22 cellular contexts compared by ENCODE assay signal in genomic region chr2:36781907-36782635, GRCh38.
DNase-seq lines count a peak whose midpoint lies in the region; ATAC-seq, FAIRE-seq and TF ChIP-seq lines count a peak whose summit lies in the region.
"Had no signal": no experiment of that assay in that cellular context is flagged by ENCODE, and none has a peak within 500 bp of the region (broad histone marks: within the 10 kb centered on the region; RNA-seq: fewer than 3 reads in every experiment).

No MANE protein-coding gene starts in this region.

- H3K9me2 ChIP-seq in GM23248 (ENCODE audit: insufficient read depth): no peaks in the 10 kb centered on the region

- H3K36me3 Mint-ChIP-seq in stimulated activated effector memory CD8-positive, alpha-beta T cell treated with anti-CD3 and anti-CD28 coated beads, Interleukin-12 subunit alpha, Interleukin-12 subunit beta, amount 100 ng/mL, for 72 hours: no peaks in the 10 kb centered on the region
- H3K36me3 Mint-ChIP-seq: activated CD8-positive, alpha-beta memory T cell treated with anti-CD3 and anti-CD28 coated beads, Interleukin-2, amount 10 ng/mL, durations not matched to agents 7 days and 5 days; activated naive CD8-positive, alpha-beta T cell had no signal

- H3K9me3 ChIP-seq in GM23248 (ENCODE audit: low read depth) (no peaks in the 10 kb centered on the region), H1 (ENCODE audit: insufficient read depth in 2 of 2, low read depth in 1 of 2, low read length in 1 of 2) (no peaks in the 10 kb centered on the region), neuronal stem cell (replicated peaks in 1 of 2; ENCODE audit: control insufficient read depth in 2 of 2, insufficient read depth in 1 of 2, low read depth in 1 of 2, low read length in 2 of 2) (no peaks in the 10 kb centered on the region)
- H3K9me3 ChIP-seq: heart right ventricle, thyroid gland had no signal

- H3K27ac ChIP-seq in GM23248 (no peak overlapping the region), H1 (ENCODE audit: low read depth, low read length) (no peak overlapping the region; the same call in 1 of the 2 replicates), neuronal stem cell (replicated peaks; ENCODE audit: low read length) (no peak overlapping the region)
- H3K27ac ChIP-seq: thyroid gland had no signal

- H3K18ac ChIP-seq in H1 (ENCODE audit: extremely low read depth, low read length) (no peak overlapping the region), neuronal stem cell (ENCODE audit: low read length) (no peak overlapping the region)

- H2BK12ac ChIP-seq in H1 (ENCODE audit: low read depth, low read length): peak overlapping the region; percentile 77
- no peak overlapping the region for H2BK12ac ChIP-seq in neuronal stem cell (ENCODE audit: low read length)

- H3K9ac ChIP-seq in GM23248 (no peak overlapping the region), H1 (replicated peaks in 1 of 4; ENCODE audit: extremely low read depth in 1 of 4, low read depth in 3 of 4, low read length in 3 of 4) (no peak overlapping the region), neuronal stem cell (ENCODE audit: low read depth, low read length, poor library complexity) (no peak overlapping the region)

- no peak overlapping the region for H3K23ac ChIP-seq in H1 (ENCODE audit: insufficient read length)
- no peak overlapping the region for H3K23ac ChIP-seq in neuronal stem cell (ENCODE audit: low read depth, low read length, poor library complexity)

- H4K20me1 ChIP-seq in GM23248 (ENCODE audit: insufficient read depth): no peaks in the 10 kb centered on the region
- no peaks in the 10 kb centered on the region for H4K20me1 ChIP-seq in H1 (replicated peaks in 1 of 2; ENCODE audit: control insufficient read depth in 1 of 2, insufficient read depth in 2 of 2, low read length in 2 of 2)

- H3K27ac Mint-ChIP-seq in stimulated activated effector memory CD8-positive, alpha-beta T cell treated with anti-CD3 and anti-CD28 coated beads, Interleukin-12 subunit alpha, Interleukin-12 subunit beta, amount 100 ng/mL, for 72 hours: no peak overlapping the region
- H3K27ac Mint-ChIP-seq: activated CD8-positive, alpha-beta memory T cell treated with anti-CD3 and anti-CD28 coated beads, Interleukin-2, amount 10 ng/mL, durations not matched to agents 7 days and 5 days; activated naive CD8-positive, alpha-beta T cell; activated T-helper 1 cell treated with anti-CD3 and anti-CD28 coated beads, Interleukin-12 subunit alpha, Interleukin-12 subunit beta, Interleukin-2, Interleukin-4 antibody, amounts not matched to agents 30 ng/mL and 10 ng/mL and 1 ng/mL, durations not matched to agents 14 hours and 24 hours and 36 hours had no signal

- no peaks in the 10 kb centered on the region for H3K23me2 ChIP-seq in H1 (ENCODE audit: low read depth, low read length)

- no peak overlapping the region for H4K5ac ChIP-seq in H1 (ENCODE audit: insufficient read length, low read depth, low read length)

- H4K8ac ChIP-seq in H1 (ENCODE audit: extremely low read depth, insufficient read depth, low read length) (no peak overlapping the region), neuronal stem cell (ENCODE audit: low read depth, low read length) (no peak overlapping the region)

- H2BK5ac ChIP-seq in H1 (ENCODE audit: low read depth, low read length): no peak overlapping the region; the same call in 1 of the 2 replicates
- H2BK5ac ChIP-seq in neuronal stem cell (ENCODE audit: low read length): no peak overlapping the region

- no peak for FAIRE-seq in H1 (lab: Jason Lieb, UNC)
- FAIRE-seq: colon, HTR-8/SVneo had no signal

- H3K79me1 ChIP-seq in H1 (ENCODE audit: low read depth, low read length) (no peaks in the 10 kb centered on the region), neuronal stem cell (ENCODE audit: low read depth, low read length) (no peaks in the 10 kb centered on the region)

- WGBS in GM23248 (ENCODE audit: low coverage in 1 of 2, low lambda C conversion rate in 2 of 2, missing lambda C conversion rate in 2 of 2), 2 experiments: 62 to 68% methylated on average over 19 of the region's 19 CpGs
- WGBS in H1 (ENCODE audit: extremely low coverage in 1 of 2, insufficient coverage in 1 of 2, insufficient read length in 1 of 2, insufficient replicate concordance in 2 of 2, low coverage in 1 of 2, low lambda C conversion rate in 2 of 2, missing lambda C conversion rate in 1 of 2), 2 experiments: 87% methylated on average over 18 of the region's 19 CpGs; no CpG with 5 or more reads in 1 of the 2 experiments
- no CpG with 5 or more reads among the region's 19 CpGs for whole genome bisulfite sequencing in neuronal stem cell (ENCODE audit: extremely low coverage in 2 of 2, insufficient read length in 2 of 2, insufficient replicate concordance in 1 of 2), 2 donors

- no peak overlapping the region for H3K4me3 Mint-ChIP-seq in stimulated activated effector memory CD8-positive, alpha-beta T cell treated with anti-CD3 and anti-CD28 coated beads, Interleukin-12 subunit alpha, Interleukin-12 subunit beta, amount 100 ng/mL, for 72 hours
- H3K4me3 Mint-ChIP-seq: activated CD8-positive, alpha-beta memory T cell treated with anti-CD3 and anti-CD28 coated beads, Interleukin-2, amount 10 ng/mL, durations not matched to agents 7 days and 5 days; activated naive CD8-positive, alpha-beta T cell; activated T-helper 1 cell treated with anti-CD3 and anti-CD28 coated beads, Interleukin-12 subunit alpha, Interleukin-12 subunit beta, Interleukin-2, Interleukin-4 antibody, amounts not matched to agents 30 ng/mL and 10 ng/mL and 1 ng/mL, durations not matched to agents 14 hours and 24 hours and 36 hours had no signal

- DNase-seq in GM23248 (no peak), NOMO-1 treated with DMSO at 0.1 percent for 48 hours (lab: John Stamatoyannopoulos, UW; ENCODE audit: unreplicated experiment) (peak; percentile 50), H1 (ENCODE audit: low read depth in 1 of 2, low spot score in 2 of 2) (no peak), neuronal stem cell (ENCODE audit: low spot score) (no peak), activated gamma-delta T cell (lab: John Stamatoyannopoulos, UW) (no peak)
- DNase-seq in stimulated activated effector memory CD8-positive, alpha-beta T cell treated with anti-CD3 and anti-CD28 coated beads, Interleukin-12 subunit alpha, Interleukin-12 subunit beta, amount 100 ng/mL, for 72 hours (ENCODE audit: low spot score in 2 of 2): no peak
- DNase-seq: activated CD4-positive, alpha-beta T cell treated with anti-CD3 and anti-CD28 coated beads for 4 hours; activated CD8-positive, alpha-beta memory T cell treated with anti-CD3 and anti-CD28 coated beads, Interleukin-2, amount 10 ng/mL, durations not matched to agents 7 days and 5 days; DND-41; HCEC 1CT; NCI-H1105 treated with DMSO at 0.1 percent for 48 hours; NCI-H524; occipital lobe; SIG-M5; thyroid gland had no signal

- in situ Hi-C loops in GM23248 (cut with MboI): loop anchor here (25.0 kb wide), 1 partner anchor 220 kb away; no protein-coding TSS in a partner anchor

- no peaks in the 10 kb centered on the region for H3K79me2 ChIP-seq in GM23248 (ENCODE audit: insufficient read depth)
- no peaks in the 10 kb centered on the region for H3K79me2 ChIP-seq in H1 (ENCODE audit: control insufficient read depth in 1 of 2, insufficient read depth in 2 of 2, low read length in 2 of 2)

- no peaks in the 10 kb centered on the region for H3K4me1 Mint-ChIP-seq in stimulated activated effector memory CD8-positive, alpha-beta T cell treated with anti-CD3 and anti-CD28 coated beads, Interleukin-12 subunit alpha, Interleukin-12 subunit beta, amount 100 ng/mL, for 72 hours

- H3K27me3 ChIP-seq in GM23248 (replicated peaks; ENCODE audit: insufficient read depth): no peaks in the 10 kb centered on the region
- H3K27me3 ChIP-seq in H1 (replicated peaks in 1 of 4; ENCODE audit: control insufficient read depth in 3 of 4, extremely low read depth in 1 of 4, insufficient read depth in 3 of 4, low read length in 3 of 4): no peaks in the 10 kb centered on the region
- H3K27me3 ChIP-seq in neuronal stem cell (ENCODE audit: control insufficient read depth in 3 of 3, insufficient read depth in 3 of 3, low read depth in 1 of 3, low read length in 3 of 3): no peaks in the 10 kb centered on the region
- H3K27me3 ChIP-seq: heart right ventricle, thyroid gland had no signal

- ATAC-seq in HG03175 (IDR thresholded peaks at IDR 0.05; ENCODE audit: unreplicated experiment) (no peak), GM19035 (IDR thresholded peaks at IDR 0.05; ENCODE audit: unreplicated experiment) (no peak)
- ATAC-seq in stimulated activated effector memory CD8-positive, alpha-beta T cell treated with anti-CD3 and anti-CD28 coated beads, Interleukin-12 subunit alpha, Interleukin-12 subunit beta, amount 100 ng/mL, for 72 hours: no peak
- ATAC-seq: activated CD8-positive, alpha-beta memory T cell treated with anti-CD3 and anti-CD28 coated beads, Interleukin-2, amount 10 ng/mL, durations not matched to agents 7 days and 5 days had no signal

- H2BK15ac ChIP-seq in H1 (ENCODE audit: low read length) (no peak overlapping the region; the same call in 1 of the 2 replicates), neuronal stem cell (ENCODE audit: low read length) (no peak overlapping the region)

- no peak overlapping the region for H3K4me3 ChIP-seq in GM23248
- H3K4me3 ChIP-seq in H1 (ENCODE audit: extremely low read depth in 1 of 4, insufficient read depth in 2 of 4, low read depth in 3 of 4, low read length in 4 of 4): no peak overlapping the region
- H3K4me3 ChIP-seq in neuronal stem cell (ENCODE audit: low read length in 2 of 2): no peak overlapping the region
- H3K4me3 ChIP-seq: thyroid gland had no signal

- H3K4ac ChIP-seq in H1 (replicated peaks; ENCODE audit: insufficient read length, low read depth, low read length): no peak overlapping the region
- H3K4ac ChIP-seq in neuronal stem cell (ENCODE audit: low read length): no peak overlapping the region

- peak overlapping the region; percentile 84; the same call in 1 of the 2 replicates for H2BK20ac ChIP-seq in H1 (ENCODE audit: low read length)

- H2AK5ac ChIP-seq in H1 (ENCODE audit: low read depth, low read length) (no peak overlapping the region), neuronal stem cell (ENCODE audit: low read depth, low read length) (no peak overlapping the region)

- H3K14ac ChIP-seq in H1 (ENCODE audit: insufficient read length) (no peak overlapping the region), neuronal stem cell (ENCODE audit: low read length) (no peak overlapping the region)

- no peak for TF ChIP-seq POLR2A in H1 (IDR thresholded peaks at IDR 0.05; ENCODE audit: control extremely low read depth in 1 of 2, low read depth in 2 of 2, low read length in 2 of 2)

- H3K56ac ChIP-seq in H1 (replicated peaks; ENCODE audit: insufficient read length, low read depth, low read length): no peak overlapping the region

- TF ChIP-seq RAD21 in H1 (IDR thresholded peaks at IDR 0.05 in 1 of 2, conservative IDR thresholded peaks at IDR 0.05 in 1 of 2; ENCODE audit: low read depth in 2 of 2, low read length in 2 of 2): no peak

- POLR2A ChIA-PET in H1 (lab: Charles Lee; ENCODE audit: partially characterized antibody): interaction anchor here (0.8 to 0.9 kb wide), 2 partner anchors 9 to 374 kb away, joined by 3 read pairs; no protein-coding TSS in a partner anchor

- CTCF ChIA-PET in H1 (lab: Charles Lee; ENCODE audit: partially characterized antibody): interaction anchor here (0.6 to 12.5 kb wide), 19 partner anchors 9 to 386 kb away, joined by 3 to 110 read pairs (median 4); no protein-coding TSS in a partner anchor

- H3K4me2 ChIP-seq in GM23248 (ENCODE audit: unreplicated experiment): no peak overlapping the region
- H3K4me2 ChIP-seq in H1 (ENCODE audit: insufficient read depth in 1 of 2, low read depth in 2 of 2, low read length in 2 of 2): no peak overlapping the region
- H3K4me2 ChIP-seq in neuronal stem cell (ENCODE audit: insufficient read depth, low read length, poor library complexity, severe bottlenecking): no peak overlapping the region

- no peaks in the 10 kb centered on the region for H3F3A ChIP-seq in GM23248 (ENCODE audit: insufficient read depth)

- TF ChIP-seq EP300 in H1 (IDR thresholded peaks at IDR 0.05; ENCODE audit: borderline replicate concordance in 1 of 2, low read depth in 2 of 2, low read length in 2 of 2): no peak

- no peaks in the 10 kb centered on the region for H3K9me3 Mint-ChIP-seq in stimulated activated effector memory CD8-positive, alpha-beta T cell treated with anti-CD3 and anti-CD28 coated beads, Interleukin-12 subunit alpha, Interleukin-12 subunit beta, amount 100 ng/mL, for 72 hours
- H3K9me3 Mint-ChIP-seq: activated T-helper 1 cell treated with anti-CD3 and anti-CD28 coated beads, Interleukin-12 subunit alpha, Interleukin-12 subunit beta, Interleukin-2, Interleukin-4 antibody, amounts not matched to agents 30 ng/mL and 10 ng/mL and 1 ng/mL, durations not matched to agents 14 hours and 24 hours and 36 hours had no signal

- peak overlapping the region; percentile 23 for H4K91ac ChIP-seq in H1 (replicated peaks; ENCODE audit: insufficient read length, low read length)
- H4K91ac ChIP-seq in neuronal stem cell (ENCODE audit: low read depth, low read length, poor library complexity): no peak overlapping the region

- no peak for TF ChIP-seq CTCF in H1 (IDR thresholded peaks at IDR 0.05; ENCODE audit: control extremely low read depth in 1 of 3, insufficient read depth in 1 of 3, low read depth in 1 of 3, low read length in 3 of 3)

- H2AFZ ChIP-seq in GM23248 (peak overlapping the region; percentile 70), H1 (ENCODE audit: low read length) (peak overlapping the region; percentile 99), neuronal stem cell (ENCODE audit: low read length) (peak overlapping the region; percentile 43)

- H2BK120ac ChIP-seq in H1 (replicated peaks; ENCODE audit: low read depth, low read length) (no peak overlapping the region), neuronal stem cell (ENCODE audit: low read depth, low read length) (no peak overlapping the region)

- H3K4me1 ChIP-seq in GM23248 (ENCODE audit: insufficient read depth) (peaks cover 8% of the 10 kb centered on the region; the same call in 1 of the 2 replicates), H1 (replicated peaks in 1 of 4; ENCODE audit: control insufficient read depth in 3 of 4, insufficient read depth in 4 of 4, low read length in 3 of 4) (peaks cover 0 to 11% (median 5%) of the 10 kb centered on the region in 4 experiments; a peak in 5 of 7 replicates), neuronal stem cell (ENCODE audit: control insufficient read depth in 2 of 2, insufficient read depth in 1 of 2, low read depth in 1 of 2, low read length in 2 of 2) (peaks cover 0 to 3% of the 10 kb centered on the region in 2 donors)
- H3K4me1 ChIP-seq: thyroid gland had no signal

- no peaks in the 10 kb centered on the region for H3K36me3 ChIP-seq in GM23248 (ENCODE audit: low read depth)
- H3K36me3 ChIP-seq in H1 (ENCODE audit: control insufficient read depth in 2 of 4, insufficient read depth in 4 of 4, low read length in 3 of 4): no peaks in the 10 kb centered on the region
- H3K36me3 ChIP-seq in neuronal stem cell (replicated peaks in 1 of 2; ENCODE audit: control insufficient read depth in 2 of 2, insufficient read depth in 2 of 2, low read length in 2 of 2): no peaks in the 10 kb centered on the region
- H3K36me3 ChIP-seq: heart right ventricle, thyroid gland had no signal

Comparison
In these comparisons a context has a peak if more than half of its experiments do, and no peak if none do; other contexts are left out.
1. H2AFZ ChIP-seq: peak in every context shown above with its lines; median percentile 99 in H1; 70 in GM23248; 43 in neuronal stem cell.